ENCODE assay signal across 12 cellular contexts in genomic region chr12:93699271-93700141, GRCh38. TPM values are rescaled to one million over a fixed set of nuclear protein-coding genes. Genes with fewer than 3 reads are reported as not detected.
DNase-seq lines count a peak whose midpoint lies in the region; ATAC-seq lines count a peak whose summit lies in the region.
"Had no signal": no experiment of that assay in that cellular context is flagged by ENCODE, and none has a peak within 500 bp of the region (broad histone marks: within the 10 kb centered on the region; RNA-seq: fewer than 3 reads in every experiment).

No MANE protein-coding gene starts in this region.

- H3K4me1 ChIP-seq in skeletal muscle satellite cell (ENCODE audit: control insufficient read depth, insufficient read depth, low read length) = peaks cover 34% of the 10 kb centered on the region

- H3K36me3 ChIP-seq in skeletal muscle satellite cell (ENCODE audit: insufficient read depth, low read length) = no peaks in the 10 kb centered on the region
- H3K36me3 ChIP-seq: gastroesophageal sphincter had no signal

- peak overlapping the region; percentile 1 for H3K4me2 ChIP-seq in skeletal muscle satellite cell (ENCODE audit: low read length)

- DNase-seq in NCI-H82 (lab: John Stamatoyannopoulos, UW) (peak; percentile 21), NCI-H82 treated with DMSO at 0.1 percent for 48 hours (lab: John Stamatoyannopoulos, UW; ENCODE audit: unreplicated experiment) (no peak), NCI-H345 (lab: John Stamatoyannopoulos, UW) (peak; percentile 61), HuH-7.5 (ENCODE audit: low spot score) (no peak), C1 segment of cervical spinal cord (lab: John Stamatoyannopoulos, UW) (no peak)
- DNase-seq: activated naive CD4-positive, alpha-beta T cell treated with anti-CD3 and anti-CD28 coated beads, Interleukin-2, amount 10 ng/mL, durations not matched to agents 7 days and 5 days; nucleus accumbens; T1000 had no signal

- H3K4me3 ChIP-seq in skeletal muscle satellite cell (ENCODE audit: low read length) = no peak overlapping the region
- H3K4me3 ChIP-seq: gastroesophageal sphincter had no signal

- no peaks in the 10 kb centered on the region for H3K27me3 ChIP-seq in skeletal muscle satellite cell (ENCODE audit: control insufficient read depth, insufficient read depth, low read length)
- H3K27me3 ChIP-seq: gastroesophageal sphincter had no signal

- no peaks in the 10 kb centered on the region for H3K9me3 ChIP-seq in skeletal muscle satellite cell (replicated peaks; ENCODE audit: low read length)
- H3K9me3 ChIP-seq: gastroesophageal sphincter had no signal

- peak overlapping the region; percentile 45 for H3K9ac ChIP-seq in skeletal muscle satellite cell (ENCODE audit: low read depth, low read length)

- ATAC-seq in esophagus mucosa = peak; percentile 49
- no peak for ATAC-seq in HG03108 (IDR thresholded peaks at IDR 0.05; ENCODE audit: unreplicated experiment)
- ATAC-seq: gastroesophageal sphincter had no signal

RNA-seq across cellular contexts. Expression of gene CRADD, which starts 22.3 kb away (rescaled TPM):
- total RNA-seq in esophagus mucosa = 22.5 TPM
- 10.4 and 19.7 TPM in 2 replicates for total RNA-seq in skeletal muscle satellite cell (2012; rRNA removed)

Comparison
In these comparisons a context has a peak if more than half of its experiments do, and no peak if none do; other contexts are left out.
1. DNase-seq: peak in NCI-H82 (single experiment) and NCI-H345 (single experiment); none in NCI-H82 treated with DMSO at 0.1 percent for 48 hours (single experiment), HuH-7.5 (single experiment) and C1 segment of cervical spinal cord (0 of 14).